ENCODE assay signal across 25 cellular contexts in genomic region chr16:87098361-87098760, GRCh38.
"Had no signal": no experiment of that assay in that cellular context is flagged by ENCODE, and none has a peak within 500 bp of the region (broad histone marks: within the 10 kb centered on the region; RNA-seq: fewer than 3 reads in every experiment).

No MANE protein-coding gene starts in this region.

- FAIRE-seq: frontal cortex had no signal

- H3K36me3 ChIP-seq: heart left ventricle, spleen, tibial nerve, upper lobe of right lung, vagina had no signal

- H3K27ac ChIP-seq: dorsolateral prefrontal cortex, heart left ventricle, spleen, testis, tibial nerve, upper lobe of right lung, vagina had no signal

- H3K9me3 ChIP-seq: heart left ventricle, spleen, testis, tibial nerve, upper lobe of right lung, vagina had no signal

- H3K4me3 ChIP-seq: dorsolateral prefrontal cortex, heart left ventricle, lung, spleen, testis, tibial nerve, upper lobe of right lung, vagina had no signal

- DNase-seq: cortex of kidney; dorsolateral prefrontal cortex; effector CD8-positive, alpha-beta T cell; heart left ventricle; hippocampal formation; left colon; left ventricle myocardium superior; mesenchymal stem cell; midbrain; naive B cell; right cardiac atrium; spleen; stimulated activated CD4-positive, alpha-beta T cell treated with anti-CD3 and anti-CD28 coated beads, Interleukin-15, amount 100 ng/mL, for 24 hours; stimulated activated CD4-positive, alpha-beta T cell treated with anti-CD3 and anti-CD28 coated beads, Interleukin-1b, Interleukin-23, amount 100 ng/mL, for 48 hours; stimulated activated CD4-positive, alpha-beta T cell treated with anti-CD3 and anti-CD28 coated beads, Interleukin-4, amount 100 ng/mL, for 24 hours; stimulated activated naive CD8-positive, alpha-beta T cell treated with anti-CD3 and anti-CD28 coated beads, Interleukin-15, amount 100 ng/mL, for 72 hours; testis; upper lobe of right lung had no signal

- H3K4me1 ChIP-seq: spleen, testis, upper lobe of right lung, vagina had no signal

- H3K4me3 Mint-ChIP-seq: nephron; stimulated activated memory B cell treated with anti-CD40 and anti-IgM and Interleukin-4, amounts not matched to agents 10 μg/mL and 1 μg/mL and 100 μg/mL, for 72 hours; stimulated activated naive CD8-positive, alpha-beta T cell treated with anti-CD3 and anti-CD28 coated beads, Interleukin-15, amount 100 ng/mL, for 72 hours had no signal

- H3K36me3 Mint-ChIP-seq: naive B cell; stimulated activated memory B cell treated with anti-CD40 and anti-IgM and Interleukin-4, amounts not matched to agents 10 μg/mL and 1 μg/mL and 100 μg/mL, for 72 hours had no signal

- ATAC-seq: esophagus mucosa; heart left ventricle; left colon; left ventricle myocardium superior; right cardiac atrium; stimulated activated memory B cell treated with anti-CD40 and anti-IgM and Interleukin-4, amounts not matched to agents 10 μg/mL and 1 μg/mL and 100 μg/mL, for 72 hours; stimulated activated naive CD8-positive, alpha-beta T cell treated with anti-CD3 and anti-CD28 coated beads, Interleukin-15, amount 100 ng/mL, for 72 hours; upper lobe of right lung had no signal

- H3K9me3 Mint-ChIP-seq: stimulated activated memory B cell treated with anti-CD40 and anti-IgM and Interleukin-4, amounts not matched to agents 10 μg/mL and 1 μg/mL and 100 μg/mL, for 72 hours; stimulated activated naive CD8-positive, alpha-beta T cell treated with anti-CD3 and anti-CD28 coated beads, Interleukin-15, amount 100 ng/mL, for 72 hours had no signal

- H3K27me3 ChIP-seq: testis, tibial nerve, vagina had no signal

- H3K4me1 Mint-ChIP-seq: naive B cell; stimulated activated memory B cell treated with anti-CD40 and anti-IgM and Interleukin-4, amounts not matched to agents 10 μg/mL and 1 μg/mL and 100 μg/mL, for 72 hours; stimulated activated naive CD8-positive, alpha-beta T cell treated with anti-CD3 and anti-CD28 coated beads, Interleukin-15, amount 100 ng/mL, for 72 hours had no signal

- H3K27ac Mint-ChIP-seq: naive B cell; stimulated activated memory B cell treated with anti-CD40 and anti-IgM and Interleukin-4, amounts not matched to agents 10 μg/mL and 1 μg/mL and 100 μg/mL, for 72 hours; stimulated activated naive CD8-positive, alpha-beta T cell treated with anti-CD3 and anti-CD28 coated beads, Interleukin-15, amount 100 ng/mL, for 72 hours had no signal
